ENCODE assay signal across 1 cellular context in the genomic region with DNA sequence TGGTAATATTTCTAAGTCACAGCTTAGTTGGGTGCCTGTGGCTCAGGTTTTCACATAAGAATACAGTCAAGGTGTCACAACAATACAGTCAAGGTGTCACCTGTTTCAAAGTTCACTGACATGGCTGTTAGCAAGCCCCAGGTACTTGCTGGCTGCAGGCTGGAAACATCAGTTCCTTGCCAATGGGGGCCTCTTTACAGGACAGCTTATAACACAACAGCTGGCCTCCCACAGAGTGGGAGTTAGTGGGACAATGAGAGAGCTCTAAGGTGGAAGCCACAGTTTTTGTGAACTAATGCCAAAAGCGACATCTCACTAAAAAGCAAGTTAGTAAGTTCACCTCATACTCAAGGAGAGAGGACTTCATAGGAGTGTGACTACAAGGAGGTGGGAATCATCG.
TF ChIP-seq lines count a peak whose summit lies in the region.

No MANE protein-coding gene starts in this region.

TF ChIP-seq in GM23338, 12 proteins besides CTCF, POLR2A, EP300 and RAD21 (continued from another document):
- TF ChIP-seq CREB1 (CRISPR knock-in tag; IDR thresholded peaks at IDR 0.05; ENCODE audit: low read depth), result no peak
- no peak for TF ChIP-seq EZH2phosphoT487 (IDR thresholded peaks at IDR 0.05; ENCODE audit: unreplicated experiment)
- no peak for TF ChIP-seq STAT1 (IDR thresholded peaks at IDR 0.05; ENCODE audit: unreplicated experiment)
- TF ChIP-seq, protein P1, sequence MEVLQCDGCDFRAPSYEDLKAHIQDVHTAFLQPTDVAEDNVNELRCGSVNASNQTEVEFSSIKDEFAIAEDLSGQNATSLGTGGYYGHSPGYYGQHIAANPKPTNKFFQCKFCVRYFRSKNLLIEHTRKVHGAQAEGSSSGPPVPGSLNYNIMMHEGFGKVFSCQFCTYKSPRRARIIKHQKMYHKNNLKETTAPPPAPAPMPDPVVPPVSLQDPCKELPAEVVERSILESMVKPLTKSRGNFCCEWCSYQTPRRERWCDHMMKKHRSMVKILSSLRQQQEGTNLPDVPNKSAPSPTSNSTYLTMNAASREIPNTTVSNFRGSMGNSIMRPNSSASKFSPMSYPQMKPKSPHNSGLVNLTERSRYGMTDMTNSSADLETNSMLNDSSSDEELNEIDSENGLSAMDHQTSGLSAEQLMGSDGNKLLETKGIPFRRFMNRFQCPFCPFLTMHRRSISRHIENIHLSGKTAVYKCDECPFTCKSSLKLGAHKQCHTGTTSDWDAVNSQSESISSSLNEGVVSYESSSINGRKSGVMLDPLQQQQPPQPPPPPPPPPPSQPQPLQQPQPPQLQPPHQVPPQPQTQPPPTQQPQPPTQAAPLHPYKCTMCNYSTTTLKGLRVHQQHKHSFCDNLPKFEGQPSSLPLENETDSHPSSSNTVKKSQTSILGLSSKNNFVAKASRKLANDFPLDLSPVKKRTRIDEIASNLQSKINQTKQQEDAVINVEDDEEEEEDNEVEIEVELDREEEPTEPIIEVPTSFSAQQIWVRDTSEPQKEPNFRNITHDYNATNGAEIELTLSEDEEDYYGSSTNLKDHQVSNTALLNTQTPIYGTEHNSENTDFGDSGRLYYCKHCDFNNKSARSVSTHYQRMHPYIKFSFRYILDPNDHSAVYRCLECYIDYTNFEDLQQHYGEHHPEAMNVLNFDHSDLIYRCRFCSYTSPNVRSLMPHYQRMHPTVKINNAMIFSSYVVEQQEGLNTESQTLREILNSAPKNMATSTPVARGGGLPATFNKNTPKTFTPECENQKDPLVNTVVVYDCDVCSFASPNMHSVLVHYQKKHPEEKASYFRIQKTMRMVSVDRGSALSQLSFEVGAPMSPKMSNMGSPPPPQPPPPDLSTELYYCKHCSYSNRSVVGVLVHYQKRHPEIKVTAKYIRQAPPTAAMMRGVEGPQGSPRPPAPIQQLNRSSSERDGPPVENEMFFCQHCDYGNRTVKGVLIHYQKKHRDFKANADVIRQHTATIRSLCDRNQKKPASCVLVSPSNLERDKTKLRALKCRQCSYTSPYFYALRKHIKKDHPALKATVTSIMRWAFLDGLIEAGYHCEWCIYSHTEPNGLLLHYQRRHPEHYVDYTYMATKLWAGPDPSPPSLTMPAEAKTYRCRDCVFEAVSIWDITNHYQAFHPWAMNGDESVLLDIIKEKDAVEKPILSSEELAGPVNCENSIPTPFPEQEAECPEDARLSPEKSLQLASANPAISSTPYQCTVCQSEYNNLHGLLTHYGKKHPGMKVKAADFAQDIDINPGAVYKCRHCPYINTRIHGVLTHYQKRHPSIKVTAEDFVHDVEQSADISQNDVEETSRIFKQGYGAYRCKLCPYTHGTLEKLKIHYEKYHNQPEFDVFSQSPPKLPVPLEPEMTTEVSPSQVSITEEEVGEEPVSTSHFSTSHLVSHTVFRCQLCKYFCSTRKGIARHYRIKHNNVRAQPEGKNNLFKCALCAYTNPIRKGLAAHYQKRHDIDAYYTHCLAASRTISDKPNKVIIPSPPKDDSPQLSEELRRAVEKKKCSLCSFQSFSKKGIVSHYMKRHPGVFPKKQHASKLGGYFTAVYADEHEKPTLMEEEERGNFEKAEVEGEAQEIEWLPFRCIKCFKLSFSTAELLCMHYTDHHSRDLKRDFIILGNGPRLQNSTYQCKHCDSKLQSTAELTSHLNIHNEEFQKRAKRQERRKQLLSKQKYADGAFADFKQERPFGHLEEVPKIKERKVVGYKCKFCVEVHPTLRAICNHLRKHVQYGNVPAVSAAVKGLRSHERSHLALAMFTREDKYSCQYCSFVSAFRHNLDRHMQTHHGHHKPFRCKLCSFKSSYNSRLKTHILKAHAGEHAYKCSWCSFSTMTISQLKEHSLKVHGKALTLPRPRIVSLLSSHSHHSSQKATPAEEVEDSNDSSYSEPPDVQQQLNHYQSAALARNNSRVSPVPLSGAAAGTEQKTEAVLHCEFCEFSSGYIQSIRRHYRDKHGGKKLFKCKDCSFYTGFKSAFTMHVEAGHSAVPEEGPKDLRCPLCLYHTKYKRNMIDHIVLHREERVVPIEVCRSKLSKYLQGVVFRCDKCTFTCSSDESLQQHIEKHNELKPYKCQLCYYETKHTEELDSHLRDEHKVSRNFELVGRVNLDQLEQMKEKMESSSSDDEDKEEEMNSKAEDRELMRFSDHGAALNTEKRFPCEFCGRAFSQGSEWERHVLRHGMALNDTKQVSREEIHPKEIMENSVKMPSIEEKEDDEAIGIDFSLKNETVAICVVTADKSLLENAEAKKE (CRISPR knock-in tag; IDR thresholded peaks at IDR 0.05), result no peak
- no peak for TF ChIP-seq JUNB (IDR thresholded peaks at IDR 0.05; ENCODE audit: unreplicated experiment)
- no peak for TF ChIP-seq ZNF114 (CRISPR knock-in tag; IDR thresholded peaks at IDR 0.05)
